ENCODE assay signal across 6 cellular contexts in the genomic region with DNA sequence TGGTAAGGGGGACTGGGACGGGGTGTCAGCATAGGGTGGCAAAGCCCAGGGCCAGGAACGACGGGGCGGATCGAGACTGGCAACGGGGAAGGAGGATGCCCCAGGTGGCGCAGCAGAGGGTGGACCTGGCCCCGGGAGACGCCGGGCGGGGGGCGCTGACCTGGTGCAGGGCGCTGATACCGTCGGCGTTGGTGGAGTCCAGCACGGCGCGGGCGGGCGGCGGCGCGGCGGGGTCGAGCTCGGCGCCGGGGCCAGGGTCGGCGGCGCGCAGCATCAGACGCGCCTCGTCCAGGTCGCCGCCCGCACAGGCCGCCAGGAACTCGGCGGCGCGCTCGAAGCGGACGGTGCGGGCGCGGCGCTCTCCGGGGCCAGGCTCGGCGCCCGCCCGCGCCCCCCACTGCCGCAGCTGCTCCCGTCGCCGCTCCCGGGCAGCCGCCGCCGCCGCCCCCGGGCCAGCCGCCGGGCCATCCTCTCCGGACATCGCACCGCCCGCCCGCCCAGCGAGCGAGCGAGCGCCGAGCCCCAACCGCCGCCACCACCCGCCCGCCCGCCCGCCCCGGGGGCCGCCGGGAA.
A peak's percentile ranks its signal among the peaks of the same experiment; 100 is the strongest.
DNase-seq lines count a peak whose midpoint lies in the region; ATAC-seq and TF ChIP-seq lines count a peak whose summit lies in the region.

No MANE protein-coding gene starts in this region.

- H3K27ac ChIP-seq in epithelial cell of prostate = peak overlapping the region; percentile 48

- no peak for DNase-seq in epithelial cell of prostate (ENCODE audit: low read depth, low spot score)
- peak; percentile 23 to 26 for DNase-seq in stimulated activated CD4-positive, alpha-beta T cell treated with anti-CD3 and anti-CD28 coated beads, Interleukin-2, amount 100 ng/mL, for 24 hours
- no peak for DNase-seq in GF-D8 (lab: John Stamatoyannopoulos, UW)
- DNase-seq in AG20443 (ENCODE audit: low spot score) = no peak

- TF ChIP-seq EP300 in Ishikawa (IDR thresholded peaks at IDR 0.05; ENCODE audit: borderline replicate concordance) = no peak

- TF ChIP-seq RAD21 in Ishikawa (IDR thresholded peaks at IDR 0.05; ENCODE audit: low read depth) = no peak

- ATAC-seq in GM19452 (IDR thresholded peaks at IDR 0.05; ENCODE audit: unreplicated experiment) = peak; percentile 12

TF ChIP-seq in Ishikawa, 13 proteins besides CTCF, POLR2A, EP300 and RAD21:
- TF ChIP-seq YY1 (IDR thresholded peaks at IDR 0.05; ENCODE audit: low read depth) (no peak), EGR1 (IDR thresholded peaks at IDR 0.05) (no peak), TCF12 (IDR thresholded peaks at IDR 0.05; ENCODE audit: low read depth) (no peak), ZBTB7A (IDR thresholded peaks at IDR 0.05; ENCODE audit: low read depth) (peak; percentile 74)
- TF ChIP-seq, protein P1, sequence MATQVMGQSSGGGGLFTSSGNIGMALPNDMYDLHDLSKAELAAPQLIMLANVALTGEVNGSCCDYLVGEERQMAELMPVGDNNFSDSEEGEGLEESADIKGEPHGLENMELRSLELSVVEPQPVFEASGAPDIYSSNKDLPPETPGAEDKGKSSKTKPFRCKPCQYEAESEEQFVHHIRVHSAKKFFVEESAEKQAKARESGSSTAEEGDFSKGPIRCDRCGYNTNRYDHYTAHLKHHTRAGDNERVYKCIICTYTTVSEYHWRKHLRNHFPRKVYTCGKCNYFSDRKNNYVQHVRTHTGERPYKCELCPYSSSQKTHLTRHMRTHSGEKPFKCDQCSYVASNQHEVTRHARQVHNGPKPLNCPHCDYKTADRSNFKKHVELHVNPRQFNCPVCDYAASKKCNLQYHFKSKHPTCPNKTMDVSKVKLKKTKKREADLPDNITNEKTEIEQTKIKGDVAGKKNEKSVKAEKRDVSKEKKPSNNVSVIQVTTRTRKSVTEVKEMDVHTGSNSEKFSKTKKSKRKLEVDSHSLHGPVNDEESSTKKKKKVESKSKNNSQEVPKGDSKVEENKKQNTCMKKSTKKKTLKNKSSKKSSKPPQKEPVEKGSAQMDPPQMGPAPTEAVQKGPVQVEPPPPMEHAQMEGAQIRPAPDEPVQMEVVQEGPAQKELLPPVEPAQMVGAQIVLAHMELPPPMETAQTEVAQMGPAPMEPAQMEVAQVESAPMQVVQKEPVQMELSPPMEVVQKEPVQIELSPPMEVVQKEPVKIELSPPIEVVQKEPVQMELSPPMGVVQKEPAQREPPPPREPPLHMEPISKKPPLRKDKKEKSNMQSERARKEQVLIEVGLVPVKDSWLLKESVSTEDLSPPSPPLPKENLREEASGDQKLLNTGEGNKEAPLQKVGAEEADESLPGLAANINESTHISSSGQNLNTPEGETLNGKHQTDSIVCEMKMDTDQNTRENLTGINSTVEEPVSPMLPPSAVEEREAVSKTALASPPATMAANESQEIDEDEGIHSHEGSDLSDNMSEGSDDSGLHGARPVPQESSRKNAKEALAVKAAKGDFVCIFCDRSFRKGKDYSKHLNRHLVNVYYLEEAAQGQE (IDR thresholded peaks at IDR 0.05; ENCODE audit: low read depth) = no peak
TF ChIP-seq in Ishikawa: peak in this region for 1.

Comparison
In these comparisons a context has a peak if more than half of its experiments do, and no peak if none do; other contexts are left out.
1. DNase-seq: peak in stimulated activated CD4-positive, alpha-beta T cell treated with anti-CD3 and anti-CD28 coated beads, Interleukin-2, amount 100 ng/mL, for 24 hours (2 of 2); none in epithelial cell of prostate (single experiment), GF-D8 (single experiment) and AG20443 (single experiment).